Comparison of ENCODE assay signal across 10 cellular contexts in the genomic region with DNA sequence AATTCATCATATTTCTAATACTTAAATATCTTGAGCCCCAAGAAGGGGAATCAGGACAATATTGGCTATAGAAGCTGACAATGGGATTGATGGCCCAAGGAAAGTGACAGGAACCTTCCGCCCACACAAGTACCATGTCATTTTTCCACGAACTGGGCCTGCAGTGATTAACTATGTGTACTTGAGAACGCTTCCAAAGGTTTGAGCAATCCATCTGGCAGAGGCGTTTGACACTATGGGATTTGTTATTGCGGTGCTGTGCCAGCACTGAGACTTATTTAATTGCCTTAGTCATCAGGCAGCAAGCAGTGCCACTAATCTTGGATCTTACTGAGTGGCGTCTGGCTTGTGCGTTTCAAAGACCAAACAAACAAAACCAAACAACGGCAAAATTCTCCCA.
A peak's percentile ranks its signal among the peaks of the same experiment; 100 is the strongest.
DNase-seq lines count a peak whose midpoint lies in the region; ATAC-seq and TF ChIP-seq lines count a peak whose summit lies in the region.
"Had no signal": no experiment of that assay in that cellular context is flagged by ENCODE, and none has a peak within 500 bp of the region (broad histone marks: within the 10 kb centered on the region; RNA-seq: fewer than 3 reads in every experiment).

No MANE protein-coding gene starts in this region.

- no peaks in the 10 kb centered on the region for H3K9me2 ChIP-seq in PC-3 (replicated peaks; ENCODE audit: low read length)

- WGBS in ovary, 3 donors, result 33 to 52% (median 46%) methylated on average over 8 of the region's 8 CpGs

- H3K9ac ChIP-seq in PC-3 (ENCODE audit: low read length), result no peak overlapping the region

- no peak for TF ChIP-seq POLR2A in ovary (IDR thresholded peaks at IDR 0.05)

- BruUV-seq in PC-3 (replicated peaks; lab: Mats Ljungman, UMichigan), result no TSS peak

- H3K79me2 ChIP-seq in PC-3 (ENCODE audit: low read length), result no peaks in the 10 kb centered on the region

- peak overlapping the region; percentile 42 for H3K4me2 ChIP-seq in PC-3 (ENCODE audit: low read length)

- no peaks in the 10 kb centered on the region for H4K20me1 ChIP-seq in PC-3 (ENCODE audit: low read length)

- TF ChIP-seq EP300 in ovary (IDR thresholded peaks at IDR 0.05), result no peak

- peak overlapping the region; percentile 40; the same call in 1 of the 2 replicates for H2AFZ ChIP-seq in PC-3 (ENCODE audit: low read length)

- H3K27me3 ChIP-seq in PC-3 (ENCODE audit: low read length) (no peaks in the 10 kb centered on the region), ovary (no peaks in the 10 kb centered on the region)

- peak; percentile 29 for DNase-seq in AG08396 (ENCODE audit: low spot score)
- DNase-seq in PC-3, result peak; percentile 63
- peak; percentile 67 for DNase-seq in fibroblast of pulmonary artery (ENCODE audit: low read depth)
- peak in 3 of 5 donors; percentile 23 to 74 (median 36) for DNase-seq in ovary
- DNase-seq in activated CD8-positive, alpha-beta memory T cell treated with anti-CD3 and anti-CD28 coated beads, Interleukin-2, amount 50 U/mL, for 48 hours, result no peak
- no peak for DNase-seq in SIG-M5 treated with dmso at 0.1 percent for 504 hours (lab: John Stamatoyannopoulos, UW; ENCODE audit: unreplicated experiment)
- no peak for DNase-seq in T-helper 2 cell
- DNase-seq: GOT3, NCI-H2227 treated with DMSO at 0.1 percent for 48 hours had no signal

- POLR2A ChIA-PET in PC-3 (lab: Charles Lee; ENCODE audit: unreplicated experiment), result no interaction called here

- TF ChIP-seq CTCF in PC-3 (conservative IDR thresholded peaks at IDR 0.05; ENCODE audit: low read depth, low read length), result no peak
- no peak for TF ChIP-seq CTCF in fibroblast of pulmonary artery (IDR thresholded peaks at IDR 0.05; ENCODE audit: low read length, missing control alignments)
- no peak for TF ChIP-seq CTCF in ovary (IDR thresholded peaks at IDR 0.05)

- H3K27ac ChIP-seq in PC-3 (ENCODE audit: low read length) (no peak overlapping the region), ovary (no peak overlapping the region)

- CTCF ChIA-PET in PC-3 (lab: Charles Lee), result no interaction called here

- no peaks in the 10 kb centered on the region for H3K9me3 ChIP-seq in PC-3 (ENCODE audit: low read length)
- no peaks in the 10 kb centered on the region for H3K9me3 ChIP-seq in ovary

- H3K4me1 ChIP-seq in PC-3 (ENCODE audit: insufficient read depth, low read length), result no peaks in the 10 kb centered on the region
- no peaks in the 10 kb centered on the region for H3K4me1 ChIP-seq in ovary (ENCODE audit: insufficient read depth)

- no peaks in the 10 kb centered on the region for H3K36me3 ChIP-seq in PC-3 (ENCODE audit: low read depth, low read length)
- no peaks in the 10 kb centered on the region for H3K36me3 ChIP-seq in ovary

- intact Hi-C loops in PC-3 (cut with micrococcal nuclease) (loop anchor here (1.0 to 10.0 kb wide), 2 partner anchors 94 to 337 kb away; no protein-coding TSS in a partner anchor), ovary (cut with DNase I) (no loop called here)

- ATAC-seq in PC-3 (peak; percentile 91), GM19395 (IDR thresholded peaks at IDR 0.05; ENCODE audit: unreplicated experiment) (no peak)

- no peaks in the 10 kb centered on the region for H3F3A ChIP-seq in PC-3 (ENCODE audit: low read length, unreplicated experiment)

- H3K4me3 ChIP-seq in PC-3 (ENCODE audit: low read length) (no peak overlapping the region), fibroblast of pulmonary artery (replicated peaks; ENCODE audit: low read depth, low read length) (no peak overlapping the region), ovary (no peak overlapping the region)

Comparison
In these comparisons a context has a peak if more than half of its experiments do, and no peak if none do; other contexts are left out.
1. DNase-seq: peak in AG08396 (single experiment), PC-3 (single experiment), fibroblast of pulmonary artery (single experiment) and ovary (3 of 5); none in activated CD8-positive, alpha-beta memory T cell treated with anti-CD3 and anti-CD28 coated beads, Interleukin-2, amount 50 U/mL, for 48 hours (single experiment), SIG-M5 treated with dmso at 0.1 percent for 504 hours (single experiment) and T-helper 2 cell (0 of 5).